8 cellular contexts compared by ENCODE assay signal in the genomic region with DNA sequence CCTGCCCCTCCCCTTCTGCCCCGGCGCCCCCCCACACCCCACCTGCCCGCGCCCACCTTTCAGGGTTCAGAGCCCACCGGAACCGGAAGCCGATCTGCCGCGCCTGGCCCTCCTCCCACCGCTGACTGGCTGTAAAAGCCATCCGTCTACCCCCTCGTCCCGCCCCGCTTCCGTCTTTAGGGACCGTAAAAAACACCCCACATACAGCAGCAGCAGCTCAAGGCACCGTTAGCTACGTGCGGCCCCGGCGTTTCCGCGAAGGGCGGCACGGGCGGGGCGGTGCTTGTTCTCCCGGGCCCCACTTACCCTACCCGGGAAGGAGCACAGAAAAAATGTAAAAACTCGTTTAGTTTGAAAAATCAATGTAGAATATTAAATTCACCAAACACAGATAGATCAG. TPM values are rescaled to one million over a fixed set of nuclear protein-coding genes. Genes with fewer than 3 reads are reported as not detected.
A peak's percentile ranks its signal among the peaks of the same experiment; 100 is the strongest.
DNase-seq lines count a peak whose midpoint lies in the region; ATAC-seq, FAIRE-seq and TF ChIP-seq lines count a peak whose summit lies in the region.

MRPL28 (minus strand) TSS at position 96 of the 400 bp plus-strand sequence. CDS start 320 bp downstream, outside the sequence.

- peak; percentile 67 for TF ChIP-seq POLR2A in GM18951 (IDR thresholded peaks at IDR 0.05; ENCODE audit: extremely low read depth, insufficient read depth, insufficient read length)

- H3K9me3 ChIP-seq in AG04450 (ENCODE audit: control insufficient read depth, insufficient read depth, low read length), result no peaks in the 10 kb centered on the region; the same call in 1 of the 2 replicates

- DNase-seq in AG04450 (ENCODE audit: low read depth, low spot score) (peak; percentile 91), NCI-H460 (ENCODE audit: extremely low read depth, low read depth) (peak; percentile 93)
- DNase-seq in central memory CD8-positive, alpha-beta T cell (ENCODE audit: low spot score in 2 of 2), result peak; percentile 87 to 90
- DNase-seq in stimulated activated CD4-positive, alpha-beta T cell treated with anti-CD3 and anti-CD28 coated beads, Interleukin-12 subunit alpha, Interleukin-12 subunit beta, amount 100 ng/mL, for 4 hours, result peak; percentile 93

- TF ChIP-seq CTCF in AG04450 (IDR thresholded peaks at IDR 0.05; ENCODE audit: low read depth, low read length), result no peak

- peaks cover 18% of the 10 kb centered on the region for H3K36me3 Mint-ChIP-seq in central memory CD8-positive, alpha-beta T cell (ENCODE audit: insufficient read depth)

- H3K27ac Mint-ChIP-seq in central memory CD8-positive, alpha-beta T cell (ENCODE audit: low read depth), result peak within 1 kb of the TSS; percentile 79

- peak; percentile 95 for FAIRE-seq in islet of Langerhans (lab: Jason Lieb, UNC)

- ATAC-seq in HG03342 (IDR thresholded peaks at IDR 0.05; ENCODE audit: unreplicated experiment), result peak; percentile 82
- ATAC-seq in activated CD4-positive, CD25-positive, alpha-beta regulatory T cell treated with anti-CD3 and anti-CD28 coated beads, Interleukin-2, amount 50 U/mL, for 24 hours, result peak; percentile 99 to 100
- ATAC-seq in central memory CD8-positive, alpha-beta T cell (replicated peaks; ENCODE audit: extremely low read depth, poor library complexity, severe bottlenecking), result peak; percentile 100

- H3K4me3 Mint-ChIP-seq in central memory CD8-positive, alpha-beta T cell, result peak within 1 kb of the TSS; percentile 93

- H3K27ac ChIP-seq in AG04450 (ENCODE audit: low read depth, low read length), result no peak within 1 kb of the TSS

- H3K4me3 ChIP-seq in AG04450 (ENCODE audit: low read depth, low read length), result peak within 1 kb of the TSS; percentile 51

- CTCF ChIA-PET in AG04450 (lab: Charles Lee), result interaction anchor here (0.6 to 1.0 kb wide), 2 partner anchors 8 to 16 kb away, joined by 4 read pairs; no protein-coding TSS in a partner anchor

- in situ Hi-C loops in GM18951 (cut with MboI; ENCODE audit: low sequenced_read_pairs, unreplicated experiment), result no loop called here

- H3K27me3 ChIP-seq in AG04450 (ENCODE audit: control insufficient read depth, insufficient read depth, low read length), result no peaks in the 10 kb centered on the region

- H3K9me3 Mint-ChIP-seq in central memory CD8-positive, alpha-beta T cell, result no peaks in the 10 kb centered on the region

- POLR2A ChIA-PET in AG04450 (lab: Yijun Ruan, JAX), result interaction anchor here (0.8 to 1.4 kb wide), 3 partner anchors 10 to 219 kb away, joined by 3 to 7 read pairs (median 4); partner anchors contain the start of gene AXIN1

- no peaks in the 10 kb centered on the region for H3K27me3 Mint-ChIP-seq in central memory CD8-positive, alpha-beta T cell

- peaks cover 9% of the 10 kb centered on the region for H3K4me1 Mint-ChIP-seq in central memory CD8-positive, alpha-beta T cell

RNA-seq across cellular contexts. Expression of gene MRPL28, which starts in this region (rescaled TPM):
- 144 and 157 TPM in 2 replicates for polyA plus RNA-seq in AG04450 (2011; rRNA removed)
- polyA minus RNA-seq in AG04450 (2011; rRNA and poly(A)+ RNA removed), result 32.7 and 46.2 TPM in 2 replicates
- total RNA-seq in NCI-H460 (2014; rRNA removed; shearing (Covaris generic)), result 100 and 116 TPM in 2 replicates
- 129 and 138 TPM in 2 replicates for polyA plus RNA-seq in NCI-H460 (2014; cell fraction: nucleus; rRNA removed)
